ENCODE assay signal across 8 cellular contexts in the genomic region with DNA sequence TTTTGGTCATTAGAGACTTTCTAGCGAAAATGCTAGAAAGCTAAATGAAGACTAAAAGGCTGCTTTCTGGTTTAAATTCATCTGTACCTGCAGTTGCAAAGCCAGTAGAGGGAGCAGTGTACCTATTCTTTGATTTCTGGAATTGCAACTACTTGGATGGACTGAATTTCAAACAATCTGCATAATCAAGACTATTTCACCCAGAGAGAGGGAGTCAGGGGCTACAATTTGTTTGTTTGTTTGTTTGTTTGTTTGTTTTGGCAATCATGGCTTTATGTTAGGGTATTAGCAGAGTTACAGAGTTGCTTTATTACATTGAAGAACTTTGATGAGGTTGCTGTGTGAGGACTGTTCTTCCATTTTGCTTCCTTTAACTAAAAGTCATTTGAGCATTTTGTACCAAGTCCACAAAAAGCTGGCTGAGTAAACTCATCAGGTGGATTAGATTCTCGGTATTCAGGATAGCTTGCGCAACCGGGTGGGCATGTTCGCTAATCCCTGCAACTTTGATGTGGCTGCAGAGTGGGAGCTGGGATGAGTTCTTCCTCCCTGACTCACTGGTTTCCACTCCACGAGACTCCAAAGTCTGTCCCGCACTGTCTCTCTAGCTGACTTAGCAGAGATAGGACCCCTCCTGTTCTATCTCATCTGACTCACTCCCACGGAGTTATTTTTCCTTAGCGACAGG.
DNase-seq lines count a peak whose midpoint lies in the region; TF ChIP-seq lines count a peak whose summit lies in the region.

No MANE protein-coding gene starts in this region.

- peak overlapping the region in 3 of 5 experiments; percentile 47 to 70 (median 59) for H3K27ac Mint-ChIP-seq in brain

- intact Hi-C loops in testis (cut with DNase I; ENCODE audit: low total_unique reads) = no loop called here

- H3K4me3 ChIP-seq in AG04449 (ENCODE audit: low read depth, low read length) (peak overlapping the region; percentile 40), testis (no peak overlapping the region)

- in situ Hi-C loops in GM13976 (cut with MboI; ENCODE audit: low sequenced_read_pairs, unreplicated experiment) = loop anchor here (25.0 kb wide), 1 partner anchor 878 kb away; no protein-coding TSS in a partner anchor

- TF ChIP-seq CTCF in AG04449 (IDR thresholded peaks at IDR 0.05; ENCODE audit: insufficient read depth, low read length, missing control alignments) (peak; percentile 72), GM13976 (IDR thresholded peaks at IDR 0.05; ENCODE audit: borderline replicate concordance, control extremely low read depth, extremely low read depth, insufficient read depth, missing control alignments) (peak; percentile 58), brain (conservative IDR thresholded peaks at IDR 0.05) (peak; percentile 81 to 88), testis (IDR thresholded peaks at IDR 0.05) (peak; percentile 55 to 77 (median 63))

- TF ChIP-seq POLR2A in testis (IDR thresholded peaks at IDR 0.05) = no peak

- 21 to 32% methylated on average over 9 of the region's 9 CpGs for WGBS in testis, 2 donors

- H3K27me3 ChIP-seq in testis = no peaks in the 10 kb centered on the region

- H3K9me3 ChIP-seq in testis = no peaks in the 10 kb centered on the region

- H3K9me3 Mint-ChIP-seq in brain = peaks cover 0 to 17% (median 7%) of the 10 kb centered on the region in 5 experiments

- peaks cover 10% of the 10 kb centered on the region for H3K4me1 Mint-ChIP-seq in brain

- H3K27ac ChIP-seq in testis = no peak overlapping the region

- CTCF ChIA-PET in AG04449 (lab: Yijun Ruan, JAX) = interaction anchor here (0.6 to 4.4 kb wide), 51 partner anchors 9 to 1251 kb away, joined by 3 to 58 read pairs (median 4); a partner anchor contains a TSS

- H3K4me3 Mint-ChIP-seq in brain = no peak overlapping the region

- H3K36me3 Mint-ChIP-seq in brain = no peaks in the 10 kb centered on the region

- no peaks in the 10 kb centered on the region for H3K27me3 Mint-ChIP-seq in brain

- DNase-seq in AG04449 (ENCODE audit: low read depth, low spot score) = no peak
- DNase-seq in GM13976 (ENCODE audit: low spot score) = peak; percentile 57
- DNase-seq in NCI-H345 (lab: John Stamatoyannopoulos, UW) = peak; percentile 1
- peak; percentile 93 for DNase-seq in islet precursor cell
- no peak for DNase-seq in testis
- DNase-seq in NCI-H524 treated with DMSO at 0.1 percent for 48 hours (lab: John Stamatoyannopoulos, UW) = no peak
- DNase-seq in GM19238 (ENCODE audit: insufficient read length, low spot score) = no peak

- POLR2A ChIA-PET in AG04449 (lab: Yijun Ruan, JAX) = interaction anchor here (1.8 kb wide), 1 partner anchor 514 kb away, joined by 6 read pairs; no protein-coding TSS in a partner anchor

- no peaks in the 10 kb centered on the region for H3K4me1 ChIP-seq in testis

- H3K36me3 ChIP-seq in testis (ENCODE audit: low read depth, missing control alignments) = no peaks in the 10 kb centered on the region

Comparison
In these comparisons a context has a peak if more than half of its experiments do, and no peak if none do; other contexts are left out.
1. DNase-seq: peak in GM13976 (single experiment), NCI-H345 (single experiment) and islet precursor cell (single experiment); none in AG04449 (single experiment), testis (single experiment), NCI-H524 treated with DMSO at 0.1 percent for 48 hours (single experiment) and GM19238 (single experiment).
2. Peak in every context shown above with its lines, with median percentiles within 50 percentile points of each other: CTCF ChIP-seq.